8 cellular contexts compared by ENCODE assay signal in the genomic region with DNA sequence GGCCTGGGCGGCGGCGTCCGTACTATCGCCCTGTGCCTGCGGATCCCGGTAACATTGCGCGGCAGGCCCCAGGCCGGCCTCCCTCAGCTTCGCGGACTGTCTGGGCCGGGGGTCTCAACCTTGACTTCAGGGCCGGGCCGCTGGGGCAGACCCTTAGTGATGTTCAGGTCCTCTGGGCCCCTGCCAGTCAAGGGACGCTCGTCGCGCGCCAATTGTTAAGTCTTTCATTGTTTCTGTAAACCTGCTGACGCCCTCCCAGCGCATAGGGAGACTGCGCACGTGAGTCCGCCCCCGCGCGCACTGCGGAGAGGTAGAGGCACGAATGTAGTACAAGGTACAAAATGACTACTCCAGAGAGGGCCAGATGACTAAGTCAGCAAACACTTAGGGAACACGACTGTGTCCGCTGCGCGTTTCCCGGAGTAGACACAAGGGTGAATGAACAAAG. TPM values are rescaled to one million over a fixed set of nuclear protein-coding genes. Genes with fewer than 3 reads are reported as not detected.
DNase-seq lines count a peak whose midpoint lies in the region; ATAC-seq, FAIRE-seq and TF ChIP-seq lines count a peak whose summit lies in the region.

No MANE protein-coding gene starts in this region.

- no peak for DNase-seq in AG09309 (ENCODE audit: low read depth)
- no peak for DNase-seq in keratinocyte (ENCODE audit: low read depth, low spot score)
- DNase-seq in stimulated activated CD4-positive, alpha-beta T cell treated with anti-CD3 and anti-CD28 coated beads, Interleukin-12 subunit alpha, Interleukin-12 subunit beta, amount 100 ng/mL, for 48 hours (ENCODE audit: low read depth in 2 of 3, low spot score in 1 of 3), result peak; percentile 65 to 69 (median 66)
- no peak for DNase-seq in HTR-8/SVneo (ENCODE audit: insufficient read length, low spot score)

- no peaks in the 10 kb centered on the region for H3K9me1 ChIP-seq in keratinocyte (ENCODE audit: control insufficient read depth, extremely low read depth, insufficient read depth, low read length)

- H3K79me2 ChIP-seq in SU-DHL-6 (ENCODE audit: insufficient read depth, low read length) (peaks cover 24% of the 10 kb centered on the region), keratinocyte (ENCODE audit: control insufficient read depth, insufficient read depth, low read length) (peaks cover 31% of the 10 kb centered on the region)

- H3K4me3 Mint-ChIP-seq in brain, result peak overlapping the region; percentile 86 to 96 (median 91)

- dilution Hi-C loops in keratinocyte (cut with MboI; ENCODE audit: extremely low pct_ligation_motif_present, low sequenced_read_pairs), result no loop called here

- H3K4me3 ChIP-seq in AG09309 (ENCODE audit: control insufficient read depth, low read depth, low read length) (peak overlapping the region; percentile 52), SU-DHL-6 (ENCODE audit: insufficient read depth, low read length, poor library complexity, severe bottlenecking) (no peak overlapping the region), keratinocyte (ENCODE audit: control insufficient read depth in 2 of 3, extremely low read depth in 1 of 3, insufficient read depth in 2 of 3, low read depth in 1 of 3, low read length in 3 of 3) (peak overlapping the region; percentile 56 to 83 (median 80))

- H2AFZ ChIP-seq in SU-DHL-6 (ENCODE audit: low read depth, low read length, severe bottlenecking) (peak overlapping the region; percentile 68), keratinocyte (ENCODE audit: control insufficient read depth, low read length) (peak overlapping the region; percentile 75)

- peaks cover 12% of the 10 kb centered on the region for H3K4me1 ChIP-seq in keratinocyte (ENCODE audit: control insufficient read depth, extremely low read depth, insufficient read depth, low read length)

- H3K36me3 Mint-ChIP-seq in brain, result peaks cover 20% of the 10 kb centered on the region

- H3K4me2 ChIP-seq in SU-DHL-6 (ENCODE audit: low read depth, low read length, poor library complexity, severe bottlenecking) (peak overlapping the region; percentile 27), keratinocyte (ENCODE audit: control insufficient read depth, extremely low read depth, insufficient read depth, low read depth, low read length) (peak overlapping the region; percentile 55)

- H3K27me3 ChIP-seq in SU-DHL-6 (ENCODE audit: low read length), result no peaks in the 10 kb centered on the region
- H3K27me3 ChIP-seq in keratinocyte (ENCODE audit: control insufficient read depth, extremely low read depth, insufficient read depth, low read length), result no peaks in the 10 kb centered on the region

- peaks cover 0 to 9% (median 0%) of the 10 kb centered on the region in 5 experiments for H3K9me3 Mint-ChIP-seq in brain

- TF ChIP-seq CTCF in AG09309 (IDR thresholded peaks at IDR 0.05; ENCODE audit: control insufficient read depth, insufficient read depth, low read depth, low read length, missing control alignments) (no peak), SU-DHL-6 (IDR thresholded peaks at IDR 0.05; ENCODE audit: insufficient read depth, low read length, poor library complexity, severe bottlenecking) (no peak), brain (conservative IDR thresholded peaks at IDR 0.05) (no peak), keratinocyte (optimal IDR thresholded peaks at IDR 0.05 in 1 of 3, IDR thresholded peaks at IDR 0.05 in 1 of 3, conservative IDR thresholded peaks at IDR 0.05 in 1 of 3; ENCODE audit: extremely low read depth in 1 of 3, insufficient read depth in 2 of 3, low read length in 3 of 3) (no peak)

- H3K27ac ChIP-seq in SU-DHL-6 (ENCODE audit: low read depth, low read length) (no peak overlapping the region), keratinocyte (ENCODE audit: control insufficient read depth, insufficient read depth, low read length) (peak overlapping the region; percentile 66)

- peaks cover 44% of the 10 kb centered on the region for H3K4me1 Mint-ChIP-seq in brain

- H3K36me3 ChIP-seq in SU-DHL-6 (ENCODE audit: low read length), result no peaks in the 10 kb centered on the region
- no peaks in the 10 kb centered on the region for H3K36me3 ChIP-seq in keratinocyte (ENCODE audit: control insufficient read depth in 2 of 2, extremely low read depth in 1 of 2, insufficient read depth in 2 of 2, low read length in 2 of 2)

- H3K9ac ChIP-seq in SU-DHL-6 (ENCODE audit: low read length), result no peak overlapping the region
- peak overlapping the region; percentile 76 for H3K9ac ChIP-seq in keratinocyte (ENCODE audit: control insufficient read depth, extremely low read depth, insufficient read depth, low read length)

- ATAC-seq in GM19023 (IDR thresholded peaks at IDR 0.05; ENCODE audit: unreplicated experiment) (peak; percentile 31), HG03571 (IDR thresholded peaks at IDR 0.05; ENCODE audit: unreplicated experiment) (peak; percentile 18)

- H3F3A ChIP-seq in SU-DHL-6 (ENCODE audit: insufficient read depth), result no peaks in the 10 kb centered on the region

- H4K20me1 ChIP-seq in SU-DHL-6 (ENCODE audit: low read depth, low read length), result no peaks in the 10 kb centered on the region
- peaks cover 2% of the 10 kb centered on the region for H4K20me1 ChIP-seq in keratinocyte (ENCODE audit: control insufficient read depth, extremely low read depth, insufficient read depth, low read length)

- H3K9me3 ChIP-seq in SU-DHL-6 (ENCODE audit: insufficient read depth, low read length), result no peaks in the 10 kb centered on the region
- no peaks in the 10 kb centered on the region for H3K9me3 ChIP-seq in keratinocyte (ENCODE audit: control insufficient read depth, low read depth, low read length)

- peak overlapping the region; percentile 82 to 98 (median 94) for H3K27ac Mint-ChIP-seq in brain

- no peaks in the 10 kb centered on the region for H3K27me3 Mint-ChIP-seq in brain

- no peaks in the 10 kb centered on the region for H3K9me2 ChIP-seq in SU-DHL-6 (replicated peaks; ENCODE audit: insufficient read depth, low read length)

- FAIRE-seq in keratinocyte (lab: Jason Lieb, UNC) (no peak), HTR-8/SVneo (lab: Jason Lieb, UNC) (no peak)

RNA-seq across cellular contexts. Expression of a gene that starts 0.5 kb away (rescaled TPM):
- polyA plus RNA-seq in brain (ENCODE audit: insufficient read depth, low read depth, low replicate concordance), result 35.6 TPM
- polyA plus RNA-seq in keratinocyte, result 22.6 to 30.9 TPM (median 22.9 TPM) in 3 replicates
- polyA plus RNA-seq in keratinocyte (2011; ENCODE audit: low read depth), result 3.5 TPM
- 15.3 and 22.4 TPM in 2 replicates for polyA plus RNA-seq in keratinocyte (2011; cell fraction: cytosol; rRNA removed)
- 19.4 and 22.5 TPM in 2 replicates for polyA plus RNA-seq in keratinocyte (2011; cell fraction: nucleus; rRNA removed)
- polyA plus RNA-seq in keratinocyte (2012; ENCODE audit: low replicate concordance), result 14.7 and 26.7 TPM in 2 replicates
- 18.8 to 21.9 TPM (median 18.9 TPM) in 3 replicates for polyA minus RNA-seq in keratinocyte
- polyA minus RNA-seq in keratinocyte (2011; cell fraction: cytosol; rRNA and poly(A)+ RNA removed), result 24.0 TPM
- polyA minus RNA-seq in keratinocyte (2011; cell fraction: nucleus; rRNA and poly(A)+ RNA removed), result 9.4 and 11.3 TPM in 2 replicates

RNA-seq across cellular contexts. Expression of a gene that starts 38.4 kb away (rescaled TPM):
- polyA plus RNA-seq in brain (ENCODE audit: insufficient read depth, low read depth, low replicate concordance), result 7.4 TPM
- polyA plus RNA-seq in keratinocyte, result 0.01 to 0.02 TPM in 2 of 3 replicates, not detected in the other
- 0.06 TPM for polyA plus RNA-seq in keratinocyte (2011; ENCODE audit: low read depth)
- 0.01 TPM in 1 of 2 replicates, not detected in the other for polyA plus RNA-seq in keratinocyte (2011; cell fraction: cytosol; rRNA removed)
- 0.09 and 0.13 TPM in 2 replicates for polyA plus RNA-seq in keratinocyte (2011; cell fraction: nucleus; rRNA removed)
- not detected in 2 replicates for polyA plus RNA-seq in keratinocyte (2012; ENCODE audit: low replicate concordance)
- polyA minus RNA-seq in keratinocyte, result 0.07 TPM in 1 of 3 replicates, not detected in the others
- polyA minus RNA-seq in keratinocyte (2011; cell fraction: cytosol; rRNA and poly(A)+ RNA removed), result not detected
- not detected in 2 replicates for polyA minus RNA-seq in keratinocyte (2011; cell fraction: nucleus; rRNA and poly(A)+ RNA removed)

RNA-seq across cellular contexts. Expression of a gene that starts 59.7 kb away (rescaled TPM):
- 108 TPM for polyA plus RNA-seq in brain (ENCODE audit: insufficient read depth, low read depth, low replicate concordance)
- 0.01 TPM in 1 of 3 replicates, not detected in the others for polyA plus RNA-seq in keratinocyte
- polyA plus RNA-seq in keratinocyte (2011; ENCODE audit: low read depth), result not detected
- 0.04 TPM in 1 of 2 replicates, not detected in the other for polyA plus RNA-seq in keratinocyte (2011; cell fraction: cytosol; rRNA removed)
- polyA plus RNA-seq in keratinocyte (2011; cell fraction: nucleus; rRNA removed), result not detected in 2 replicates
- 0.06 TPM in 1 of 2 replicates, not detected in the other for polyA plus RNA-seq in keratinocyte (2012; ENCODE audit: low replicate concordance)
- 0.07 to 0.20 TPM in 2 of 3 replicates, not detected in the other for polyA minus RNA-seq in keratinocyte
- polyA minus RNA-seq in keratinocyte (2011; cell fraction: cytosol; rRNA and poly(A)+ RNA removed), result not detected
- not detected in 2 replicates for polyA minus RNA-seq in keratinocyte (2011; cell fraction: nucleus; rRNA and poly(A)+ RNA removed)

Comparison
In these comparisons a context has a peak if more than half of its experiments do, and no peak if none do; other contexts are left out.
1. DNase-seq: peak in stimulated activated CD4-positive, alpha-beta T cell treated with anti-CD3 and anti-CD28 coated beads, Interleukin-12 subunit alpha, Interleukin-12 subunit beta, amount 100 ng/mL, for 48 hours (3 of 3); none in AG09309 (single experiment), keratinocyte (single experiment) and HTR-8/SVneo (single experiment).
2. RNA of a gene that starts 59.7 kb away (polyA plus RNA-seq): 108 TPM in brain (single experiment); 0.01 to 0.06 TPM in keratinocyte; every median in the first group is over 100 times any median in the second.